Comparison of ENCODE assay signal across 7 cellular contexts in genomic region chr17:32821987-32822933, GRCh38. TPM values are rescaled to one million over a fixed set of nuclear protein-coding genes. Genes with fewer than 3 reads are reported as not detected.
DNase-seq lines count a peak whose midpoint lies in the region; ATAC-seq, FAIRE-seq and TF ChIP-seq lines count a peak whose summit lies in the region.
"Not testable (repeated sequence)": the region's sequence is repeated elsewhere in the genome, so short reads cannot be mapped to it uniquely, and the experiment has no call there.

No MANE protein-coding gene starts in this region.

- not testable (repeated sequence) for H3K23ac ChIP-seq in mesenchymal stem cell (ENCODE audit: low read length in 2 of 2)

- not testable (repeated sequence) for H3K4me3 ChIP-seq in colonic mucosa; mesenchymal stem cell (ENCODE audit: insufficient read depth in 1 of 2, low read depth in 1 of 2, low read length in 2 of 2)
- H3K4me3 ChIP-seq in heart right ventricle (peak overlapping the region in 9 of 10 donors; percentile 29 to 54 (median 45)), small intestine (ENCODE audit: low read depth in 1 of 2, low read length in 2 of 2) (peak overlapping the region; percentile 12 to 52)

- H2BK12ac ChIP-seq in mesenchymal stem cell (ENCODE audit: low read length in 2 of 2): not testable (repeated sequence)

- H3K4me2 ChIP-seq in mesenchymal stem cell (ENCODE audit: low read length, poor library complexity, severe bottlenecking): not testable (repeated sequence)

- H2BK5ac ChIP-seq in mesenchymal stem cell (ENCODE audit: low read depth, low read length, poor library complexity, severe bottlenecking): not testable (repeated sequence)

- H3K4ac ChIP-seq in mesenchymal stem cell (ENCODE audit: low read depth in 1 of 2, low read length in 2 of 2): not testable (repeated sequence)

- TF ChIP-seq CTCF in colonic mucosa (IDR thresholded peaks at IDR 0.05); heart right ventricle (IDR thresholded peaks at IDR 0.05): not testable (repeated sequence)

- H3K27ac ChIP-seq in colonic mucosa (peak overlapping the region; percentile 10), heart right ventricle (peak overlapping the region in 2 of 10 donors; percentile 30 to 34)
- H3K27ac ChIP-seq in mesenchymal stem cell (ENCODE audit: low read length, poor library complexity, severe bottlenecking); small intestine (ENCODE audit: low read depth in 1 of 2, low read length in 1 of 2): not testable (repeated sequence)

- not testable (repeated sequence) for H2BK120ac ChIP-seq in mesenchymal stem cell (ENCODE audit: low read depth, low read length)

- WGBS in heart right ventricle, 2 donors: 9 to 15% methylated on average over 61 to 80 of the region's 82 CpGs
- WGBS in mesenchymal stem cell: 97% methylated on average over 68 of the region's 82 CpGs
- WGBS in small intestine, 3 donors: 18 to 25% (median 21%) methylated on average over 45 to 80 of the region's 82 CpGs

- not testable (repeated sequence) for H2BK15ac ChIP-seq in mesenchymal stem cell (ENCODE audit: low read depth, poor library complexity, severe bottlenecking)

- not testable (repeated sequence) for H3K9me3 ChIP-seq in colonic mucosa; heart right ventricle; mesenchymal stem cell (ENCODE audit: control insufficient read depth, low read length); small intestine (ENCODE audit: control insufficient read depth, low read depth)

- H3K4me1 ChIP-seq in colonic mucosa; mesenchymal stem cell (ENCODE audit: control insufficient read depth, insufficient read depth, low read depth, low read length); small intestine (ENCODE audit: control insufficient read depth in 2 of 2, insufficient read depth in 1 of 2, low read depth in 1 of 2, low read length in 1 of 2): not testable (repeated sequence)
- peaks cover 0 to 36% (median 19%) of the 10 kb centered on the region in 9 donors for H3K4me1 ChIP-seq in heart right ventricle

- H3K14ac ChIP-seq in mesenchymal stem cell (ENCODE audit: low read length in 2 of 2): not testable (repeated sequence)

- H4K91ac ChIP-seq in mesenchymal stem cell (ENCODE audit: low read length): not testable (repeated sequence)

- H2AK5ac ChIP-seq in mesenchymal stem cell (ENCODE audit: low read length, severe bottlenecking): not testable (repeated sequence)

- ATAC-seq in heart right ventricle: peak in 1 of 8 donors; percentile 18

- H3K9ac ChIP-seq in colonic mucosa (ENCODE audit: low read depth in 2 of 2, low read length in 2 of 2) (peak overlapping the region in 1 of 2 donors; percentile 45), mesenchymal stem cell (ENCODE audit: low read length) (peak overlapping the region; percentile 68)

- not testable (repeated sequence) for H3K79me1 ChIP-seq in mesenchymal stem cell (replicated peaks; ENCODE audit: low read length, poor library complexity, severe bottlenecking)

- peak; percentile 100 for FAIRE-seq in GM12892 (lab: Jason Lieb, UNC)
- not testable (repeated sequence) for FAIRE-seq in small intestine (lab: Jason Lieb, UNC)

- not testable (repeated sequence) for TF ChIP-seq POLR2A in GM12892 (IDR thresholded peaks at IDR 0.05; ENCODE audit: low read depth, low read length)

- not testable (repeated sequence) for H3K18ac ChIP-seq in mesenchymal stem cell (ENCODE audit: low read depth in 1 of 2, low read length in 2 of 2)

- H2AFZ ChIP-seq in mesenchymal stem cell (ENCODE audit: low read depth, low read length): not testable (repeated sequence)

- H3K36me3 ChIP-seq in colonic mucosa; heart right ventricle; mesenchymal stem cell (ENCODE audit: control insufficient read depth in 1 of 2, insufficient read depth in 2 of 2, low read depth in 1 of 2, low read length in 2 of 2); small intestine (ENCODE audit: control insufficient read depth in 2 of 2, insufficient read depth in 2 of 2, low read length in 2 of 2): not testable (repeated sequence)

- DNase-seq in GM12892 (ENCODE audit: insufficient read length) (peak; percentile 25), NCI-H2171 (lab: John Stamatoyannopoulos, UW) (peak; percentile 21), activated T-cell treated with anti-CD3 and anti-CD28 coated beads for 48 hours (ENCODE audit: low read depth) (peak; percentile 12), heart right ventricle (peak in 1 of 2 donors; percentile 37)
- not testable (repeated sequence) for DNase-seq in colonic mucosa, mesenchymal stem cell, small intestine

- intact Hi-C loops in colonic mucosa (cut with DNase I): not testable (repeated sequence)
- intact Hi-C loops in heart right ventricle (cut with DNase I): loop anchor here in 1 of 10 donors (5.0 kb wide), 1 partner anchor 40 kb away; no protein-coding TSS in a partner anchor

- H4K8ac ChIP-seq in mesenchymal stem cell (ENCODE audit: low read length): not testable (repeated sequence)

- not testable (repeated sequence) for H3K27me3 ChIP-seq in colonic mucosa; mesenchymal stem cell (ENCODE audit: control insufficient read depth in 1 of 2, insufficient read depth in 1 of 2, low read length in 2 of 2); small intestine (ENCODE audit: control insufficient read depth in 2 of 2, insufficient read depth in 2 of 2, low read length in 2 of 2)
- peaks cover 0 to 12% (median 0%) of the 10 kb centered on the region in 7 donors for H3K27me3 ChIP-seq in heart right ventricle

RNA-seq across cellular contexts. Expression of gene MYO1D, which starts 54.7 kb away (rescaled TPM):
- 11.5 TPM for polyA plus RNA-seq in GM12892 (2012; ENCODE audit: missing spikeins)
- total RNA-seq in colonic mucosa (100 to 1,000 TPM; 238 to 382 TPM), heart right ventricle (10 to 100 TPM in 1 of 10 donors, 1 to 10 TPM in 9; 5.8 to 16.4 (median 7.5) TPM)
- polyA plus RNA-seq in heart right ventricle (1 to 10 TPM; 1.9 to 5.0 TPM), small intestine (10 to 100 TPM; 62.9 to 75.6 (median 71.6) TPM)
- 5.0 TPM for polyA plus RNA-seq in mesenchymal stem cell (2013, experiment 1 of 2)
- 5.5 TPM for polyA plus RNA-seq in mesenchymal stem cell (2013, experiment 2 of 2)

Comparison
In these comparisons a context has a peak if more than half of its experiments do, and no peak if none do; other contexts are left out.
1. RNA of gene MYO1D, which starts 54.7 kb away (total RNA-seq): 238 to 382 TPM in colonic mucosa; 5.8 to 16.4 TPM in heart right ventricle; every median in the first group is over 10 times any median in the second.